Comparison of ENCODE assay signal across 8 cellular contexts in the genomic region with DNA sequence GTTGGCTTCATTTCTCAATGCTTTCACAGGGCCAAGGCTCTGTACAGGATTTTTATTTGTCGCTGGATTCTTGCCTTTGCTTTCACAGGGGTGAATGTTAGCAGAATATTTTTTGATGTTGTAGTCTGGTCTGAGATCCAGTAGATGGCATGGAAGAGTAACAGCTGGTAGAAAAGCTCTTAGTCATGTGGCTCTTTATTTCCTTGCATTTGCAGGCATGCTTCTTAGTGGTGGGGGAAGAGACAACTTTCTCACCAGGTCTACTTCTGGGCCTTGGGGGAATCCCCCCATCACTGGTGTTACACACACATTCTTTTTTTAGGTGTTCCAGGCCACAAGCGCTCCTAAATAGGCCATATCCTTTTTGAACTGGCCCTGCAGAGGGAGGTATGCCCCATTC. TPM values are rescaled to one million over a fixed set of nuclear protein-coding genes. Genes with fewer than 3 reads are reported as not detected.
DNase-seq lines count a peak whose midpoint lies in the region; ATAC-seq, FAIRE-seq and TF ChIP-seq lines count a peak whose summit lies in the region.

No MANE protein-coding gene starts in this region.

- H3K36me3 Mint-ChIP-seq in chondrocyte (ENCODE audit: low read depth) (peaks cover 8% of the 10 kb centered on the region), glutamatergic neuron (ENCODE audit: unreplicated experiment) (no peaks in the 10 kb centered on the region)

- H3K27ac Mint-ChIP-seq in chondrocyte (ENCODE audit: unreplicated experiment) (no peak overlapping the region), glutamatergic neuron (ENCODE audit: unreplicated experiment) (no peak overlapping the region)

- H3K27ac ChIP-seq in transverse colon, result no peak overlapping the region
- H3K27ac ChIP-seq in pancreas, result no peak overlapping the region
- no peak overlapping the region for H3K27ac ChIP-seq in tibial artery

- H3K4me1 Mint-ChIP-seq in chondrocyte (ENCODE audit: low read depth) (peaks cover 12% of the 10 kb centered on the region), glutamatergic neuron (ENCODE audit: low read depth, unreplicated experiment) (no peaks in the 10 kb centered on the region)

- H3K9me3 Mint-ChIP-seq in chondrocyte (ENCODE audit: low read depth) (peaks cover 19% of the 10 kb centered on the region), glutamatergic neuron (ENCODE audit: unreplicated experiment) (no peaks in the 10 kb centered on the region)

- in situ Hi-C loops in transverse colon (cut with MboI; ENCODE audit: low pct_ligation_motif_present in 1 of 4, low pct_unique_long_range_greater_than_20kb in 1 of 4, low sequenced_read_pairs in 3 of 4), result no loop called here

- ATAC-seq in GM19023 (IDR thresholded peaks at IDR 0.05; ENCODE audit: unreplicated experiment) (peak; percentile 79), pancreas (no peak)

- H3K36me3 ChIP-seq in transverse colon, result no peaks in the 10 kb centered on the region
- no peaks in the 10 kb centered on the region for H3K36me3 ChIP-seq in pancreas
- no peaks in the 10 kb centered on the region for H3K36me3 ChIP-seq in tibial artery

- no peak for TF ChIP-seq POLR2A in transverse colon (IDR thresholded peaks at IDR 0.05)

- WGBS in transverse colon (ENCODE audit: low coverage in 1 of 2), 2 donors, result 91 to 100% methylated on average over 2 of the region's 2 CpGs
- WGBS in pancreas, 2 donors, result 93 to 100% methylated on average over 2 of the region's 2 CpGs

- POLR2A ChIA-PET in AG04449 (lab: Yijun Ruan, JAX), result no interaction called here

- CTCF ChIA-PET in AG04449 (lab: Yijun Ruan, JAX), result interaction anchor here (1.1 to 3.7 kb wide), 8 partner anchors 10 to 419 kb away, joined by 3 to 36 read pairs (median 4); no protein-coding TSS in a partner anchor

- H3K4me3 ChIP-seq in AG04449 (ENCODE audit: low read depth, low read length), result no peak overlapping the region
- H3K4me3 ChIP-seq in transverse colon, result no peak overlapping the region
- H3K4me3 ChIP-seq in pancreas, result no peak overlapping the region
- no peak overlapping the region for H3K4me3 ChIP-seq in tibial artery

- no peak for TF ChIP-seq EP300 in transverse colon (IDR thresholded peaks at IDR 0.05; ENCODE audit: low read depth)

- H3K9me3 ChIP-seq in transverse colon (no peaks in the 10 kb centered on the region), pancreas (no peaks in the 10 kb centered on the region), tibial artery (no peaks in the 10 kb centered on the region)

- TF ChIP-seq CTCF in AG04449 (IDR thresholded peaks at IDR 0.05; ENCODE audit: insufficient read depth, low read length, missing control alignments) (peak; percentile 49), chondrocyte (IDR thresholded peaks at IDR 0.05) (peak; percentile 75), transverse colon (IDR thresholded peaks at IDR 0.05) (peak in 3 of 5 experiments; percentile 4 to 27 (median 20)), pancreas (IDR thresholded peaks at IDR 0.05) (no peak), glutamatergic neuron (IDR thresholded peaks at IDR 0.05; ENCODE audit: partially characterized antibody, unreplicated experiment) (no peak), tibial artery (IDR thresholded peaks at IDR 0.05) (no peak)

- no peak for DNase-seq in AG04449 (ENCODE audit: low read depth, low spot score)
- DNase-seq in HPDE6-E6E7 (ENCODE audit: extremely low spot score), result peak; percentile 39
- no peak for DNase-seq in chondrocyte (ENCODE audit: low spot score)
- DNase-seq in transverse colon, result no peak
- DNase-seq in pancreas, result no peak
- DNase-seq in glutamatergic neuron, result no peak
- no peak for DNase-seq in tibial artery

- H3K4me1 ChIP-seq in transverse colon (no peaks in the 10 kb centered on the region), pancreas (no peaks in the 10 kb centered on the region), tibial artery (no peaks in the 10 kb centered on the region)

- H3K27me3 Mint-ChIP-seq in chondrocyte (ENCODE audit: low read depth) (no peaks in the 10 kb centered on the region), glutamatergic neuron (ENCODE audit: unreplicated experiment) (no peaks in the 10 kb centered on the region)

- H3K4me3 Mint-ChIP-seq in chondrocyte (ENCODE audit: unreplicated experiment), result no peak overlapping the region
- H3K4me3 Mint-ChIP-seq in glutamatergic neuron (ENCODE audit: unreplicated experiment), result no peak overlapping the region

- intact Hi-C loops in transverse colon (cut with DNase I; ENCODE audit: low total_unique reads), result no loop called here
- intact Hi-C loops in pancreas (cut with DNase I), result no loop called here
- intact Hi-C loops in tibial artery (cut with DNase I; ENCODE audit: low total_unique reads), result no loop called here

- FAIRE-seq in pancreas (lab: Jason Lieb, UNC), result no peak

- no peaks in the 10 kb centered on the region for H3K27me3 ChIP-seq in transverse colon
- H3K27me3 ChIP-seq in pancreas, result no peaks in the 10 kb centered on the region
- H3K27me3 ChIP-seq in tibial artery, result no peaks in the 10 kb centered on the region

RNA-seq across cellular contexts. Expression of gene DKK2, which starts 58.2 kb away (rescaled TPM):
- total RNA-seq in chondrocyte (107 to 259 TPM (median 109 TPM) in 3 replicates), transverse colon (1 to 10 TPM in 1 of 4 donors, under 1 TPM in 1, not detected in 2; 0.55 to 1.3 TPM), pancreas (1 to 10 TPM in 1 of 6 donors, under 1 TPM in 3, not detected in 2; 0.09 to 1.3 (median 0.49) TPM), glutamatergic neuron (ENCODE audit: unreplicated experiment) (not detected)
- polyA plus RNA-seq in pancreas, result under 1 TPM; 0.08 to 0.16 TPM

Comparison
In these comparisons a context has a peak if more than half of its experiments do, and no peak if none do; other contexts are left out.
1. CTCF ChIP-seq: peak in AG04449 (single experiment), chondrocyte (single experiment) and transverse colon (3 of 5); none in pancreas (0 of 4), glutamatergic neuron (single experiment) and tibial artery (0 of 2).
2. RNA of gene DKK2, which starts 58.2 kb away (total RNA-seq): 107 to 259 TPM in chondrocyte; 0.55 to 1.3 TPM in transverse colon, 0.09 to 1.3 TPM in pancreas and not detected in glutamatergic neuron (single experiment); every median in the first group is over 10 times any median in the second.